In the genomic region with DNA sequence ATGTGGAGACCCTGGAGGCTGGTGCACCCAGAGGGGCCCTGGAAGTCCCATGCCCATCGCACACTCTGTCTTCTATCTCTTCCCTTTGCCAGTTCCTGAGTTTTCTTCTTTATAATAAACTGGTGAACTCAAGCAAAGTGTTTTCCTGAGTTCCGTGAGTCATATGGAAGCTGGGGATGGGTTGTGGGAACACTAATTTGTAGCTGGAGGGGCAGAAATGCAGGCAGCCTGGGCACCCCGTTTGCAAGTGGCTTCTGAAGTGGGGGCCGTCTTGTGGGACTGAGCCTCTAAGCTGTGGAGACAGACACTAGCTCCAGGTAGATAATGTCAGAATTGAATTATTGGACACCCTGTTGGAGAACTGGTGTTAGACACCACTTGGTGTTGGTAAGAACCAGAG, we compare ENCODE assay signal across 23 cellular contexts. TPM values are rescaled to one million over a fixed set of nuclear protein-coding genes. Genes with fewer than 3 reads are reported as not detected.
A peak's percentile ranks its signal among the peaks of the same experiment; 100 is the strongest.
DNase-seq lines count a peak whose midpoint lies in the region; ATAC-seq, FAIRE-seq and TF ChIP-seq lines count a peak whose summit lies in the region.
"Had no signal": no experiment of that assay in that cellular context is flagged by ENCODE, and none has a peak within 500 bp of the region (broad histone marks: within the 10 kb centered on the region; RNA-seq: fewer than 3 reads in every experiment).

No MANE protein-coding gene starts in this region.

- no peaks in the 10 kb centered on the region for H3K9me3 Mint-ChIP-seq in HFFc6
- H3K9me3 Mint-ChIP-seq in CD8-positive, alpha-beta memory T cell = peaks cover 0 to 4% (median 0%) of the 10 kb centered on the region in 5 donors
- H3K9me3 Mint-ChIP-seq in stimulated activated naive CD8-positive, alpha-beta T cell treated with anti-CD3 and anti-CD28 coated beads, Interleukin-15, amount 100 ng/mL, for 72 hours = no peaks in the 10 kb centered on the region
- H3K9me3 Mint-ChIP-seq: central memory CD8-positive, alpha-beta T cell had no signal

- H3K9me3 ChIP-seq in A549 = no peaks in the 10 kb centered on the region
- H3K9me3 ChIP-seq in CD8-positive, alpha-beta memory T cell (ENCODE audit: low read length) = no peaks in the 10 kb centered on the region
- H3K9me3 ChIP-seq in uterus = no peaks in the 10 kb centered on the region
- H3K9me3 ChIP-seq: esophagus muscularis mucosa, psoas muscle, SJCRH30 had no signal

- CTCF ChIA-PET in A549 (lab: Yijun Ruan, JAX) = interaction anchor here (0.8 to 1.8 kb wide), 5 partner anchors 33 to 1233 kb away, joined by 3 read pairs; partner anchors contain the start of gene FAM50B
- CTCF ChIA-PET in CD8-positive, alpha-beta memory T cell (lab: Charles Lee) = no interaction called here

- no peaks in the 10 kb centered on the region for H3K36me3 Mint-ChIP-seq in HFFc6 (ENCODE audit: low read depth)
- H3K36me3 Mint-ChIP-seq in CD8-positive, alpha-beta memory T cell = no peaks in the 10 kb centered on the region
- H3K36me3 Mint-ChIP-seq: neural progenitor cell had no signal

- H3K27ac Mint-ChIP-seq in HFFc6 = peak overlapping the region; percentile 92
- no peak overlapping the region for H3K27ac Mint-ChIP-seq in CD8-positive, alpha-beta memory T cell
- no peak overlapping the region for H3K27ac Mint-ChIP-seq in stimulated activated naive CD8-positive, alpha-beta T cell treated with anti-CD3 and anti-CD28 coated beads, Interleukin-15, amount 100 ng/mL, for 72 hours
- H3K27ac Mint-ChIP-seq: neural progenitor cell had no signal

- in situ Hi-C loops in astrocyte of the spinal cord (cut with HindIII; ENCODE audit: low sequenced_read_pairs) = no loop called here

- intact Hi-C loops in uterus (cut with DNase I; ENCODE audit: low total_unique reads) = no loop called here

- H3K4me1 ChIP-seq in A549 = peaks cover 36% of the 10 kb centered on the region
- H3K4me1 ChIP-seq in CD8-positive, alpha-beta memory T cell (ENCODE audit: insufficient read depth, low read length) = no peaks in the 10 kb centered on the region
- H3K4me1 ChIP-seq in uterus = peaks cover 0 to 3% of the 10 kb centered on the region in 2 donors
- H3K4me1 ChIP-seq: SJCRH30 had no signal

- DNase-seq in A549 (ENCODE audit: low read depth in 1 of 2, low spot score in 1 of 2) (no peak), HFFc6 (peak; percentile 36), astrocyte of the spinal cord (ENCODE audit: low read depth, low spot score) (peak; percentile 12), kidney tubule cell (ENCODE audit: low spot score) (peak; percentile 33), SKM-1 treated with dmso at 0.1 percent for 144 hours (lab: John Stamatoyannopoulos, UW; ENCODE audit: unreplicated experiment) (no peak), uterus (no peak)
- no peak for DNase-seq in CD8-positive, alpha-beta memory T cell
- DNase-seq in stimulated activated naive CD8-positive, alpha-beta T cell treated with anti-CD3 and anti-CD28 coated beads, Interleukin-15, amount 100 ng/mL, for 72 hours = no peak
- DNase-seq: activated gamma-delta T cell; C1 segment of cervical spinal cord; glutamatergic neuron; left ventricle myocardium superior; NCI-H1092; NCI-H2029 treated with DMSO at 0.1 percent for 48 hours; SJCRH30; stimulated activated CD4-positive, alpha-beta T cell treated with anti-CD3 and anti-CD28 coated beads, Interleukin-4, amount 100 ng/mL, for 4 hours had no signal

- ATAC-seq in A549 = no peak
- ATAC-seq in stimulated activated naive CD8-positive, alpha-beta T cell treated with anti-CD3 and anti-CD28 coated beads, Interleukin-15, amount 100 ng/mL, for 72 hours = no peak
- ATAC-seq: GM12878, left ventricle myocardium superior, psoas muscle had no signal

- no peak for FAIRE-seq in A549 (lab: Jason Lieb, UNC)
- FAIRE-seq: GM12878 had no signal

- no peak overlapping the region for H3K4me3 ChIP-seq in A549
- H3K4me3 ChIP-seq in astrocyte of the spinal cord (ENCODE audit: low read depth, low read length) = no peak overlapping the region
- no peak overlapping the region for H3K4me3 ChIP-seq in CD8-positive, alpha-beta memory T cell (ENCODE audit: low read length)
- H3K4me3 ChIP-seq in uterus = no peak overlapping the region
- H3K4me3 ChIP-seq: esophagus muscularis mucosa, GM12878, neural progenitor cell, psoas muscle, SJCRH30 had no signal

- POLR2A ChIA-PET in A549 (lab: Yijun Ruan, JAX) = no interaction called here
- POLR2A ChIA-PET in CD8-positive, alpha-beta memory T cell (lab: Charles Lee) = no interaction called here

- peak overlapping the region; percentile 63; the same call in 1 of the 2 replicates for H3K4me3 Mint-ChIP-seq in HFFc6
- no peak overlapping the region for H3K4me3 Mint-ChIP-seq in CD8-positive, alpha-beta memory T cell
- H3K4me3 Mint-ChIP-seq in stimulated activated naive CD8-positive, alpha-beta T cell treated with anti-CD3 and anti-CD28 coated beads, Interleukin-15, amount 100 ng/mL, for 72 hours = no peak overlapping the region
- H3K4me3 Mint-ChIP-seq: central memory CD8-positive, alpha-beta T cell had no signal

- 57% methylated on average over 4 of the region's 4 CpGs for WGBS in A549 (ENCODE audit: missing lambda C conversion rate)

- H3K27ac ChIP-seq in A549 = peak overlapping the region; percentile 61 to 78
- no peak overlapping the region for H3K27ac ChIP-seq in CD8-positive, alpha-beta memory T cell (ENCODE audit: low read depth, low read length)
- H3K27ac ChIP-seq in uterus = no peak overlapping the region
- H3K27ac ChIP-seq: esophagus muscularis mucosa, KMS-11, neural progenitor cell, psoas muscle, SJCRH30 had no signal

- no peaks in the 10 kb centered on the region for H3K27me3 ChIP-seq in CD8-positive, alpha-beta memory T cell (ENCODE audit: insufficient read depth, low read length, poor library complexity, severe bottlenecking)
- H3K27me3 ChIP-seq in uterus = no peaks in the 10 kb centered on the region
- H3K27me3 ChIP-seq: esophagus muscularis mucosa, SJCRH30 had no signal

- H3K4me2 ChIP-seq in A549 = peak overlapping the region; percentile 65
- H3K4me2 ChIP-seq: KMS-11, neural progenitor cell had no signal

- no peaks in the 10 kb centered on the region for H3K36me3 ChIP-seq in CD8-positive, alpha-beta memory T cell (ENCODE audit: insufficient read depth, low read length)
- H3K36me3 ChIP-seq in uterus = no peaks in the 10 kb centered on the region
- H3K36me3 ChIP-seq: esophagus muscularis mucosa, neural progenitor cell, SJCRH30 had no signal

- TF ChIP-seq RAD21 in A549 (conservative IDR thresholded peaks at IDR 0.05 in 1 of 2, IDR thresholded peaks at IDR 0.05 in 1 of 2) = no peak

- no peak for TF ChIP-seq EP300 in A549 (IDR thresholded peaks at IDR 0.05)

- H3K4me1 Mint-ChIP-seq in HFFc6 (ENCODE audit: low read depth) = peaks cover 44% of the 10 kb centered on the region
- H3K4me1 Mint-ChIP-seq in CD8-positive, alpha-beta memory T cell = peaks cover 0 to 11% (median 2%) of the 10 kb centered on the region in 3 donors
- H3K4me1 Mint-ChIP-seq in stimulated activated naive CD8-positive, alpha-beta T cell treated with anti-CD3 and anti-CD28 coated beads, Interleukin-15, amount 100 ng/mL, for 72 hours = peaks cover 6% of the 10 kb centered on the region
- H3K4me1 Mint-ChIP-seq: central memory CD8-positive, alpha-beta T cell had no signal

- no peak for TF ChIP-seq CTCF in A549 (IDR thresholded peaks at IDR 0.05)
- no peak; the same call in 1 of the 2 replicates for TF ChIP-seq CTCF in HFFc6 (IDR thresholded peaks at IDR 0.05)
- no peak for TF ChIP-seq CTCF in astrocyte of the spinal cord (IDR thresholded peaks at IDR 0.05; ENCODE audit: low read depth, low read length)
- no peak for TF ChIP-seq CTCF in uterus (IDR thresholded peaks at IDR 0.05)

- H3K27me3 Mint-ChIP-seq in HFFc6 (ENCODE audit: insufficient read depth) = peaks cover 2% of the 10 kb centered on the region
- peaks cover 17 to 41% of the 10 kb centered on the region in 2 donors for H3K27me3 Mint-ChIP-seq in CD8-positive, alpha-beta memory T cell
- H3K27me3 Mint-ChIP-seq in stimulated activated naive CD8-positive, alpha-beta T cell treated with anti-CD3 and anti-CD28 coated beads, Interleukin-15, amount 100 ng/mL, for 72 hours = peaks cover 54% of the 10 kb centered on the region

- TF ChIP-seq POLR2A in A549 (IDR thresholded peaks at IDR 0.05; ENCODE audit: low read length) = no peak
- TF ChIP-seq POLR2A in uterus (IDR thresholded peaks at IDR 0.05) = no peak

TF ChIP-seq in A549, 52 proteins besides CTCF, POLR2A, EP300 and RAD21 (continues in another document):
- no peak for TF ChIP-seq NFE2L2 (conservative IDR thresholded peaks at IDR 0.05; ENCODE audit: low read length)
- TF ChIP-seq, protein P1, sequence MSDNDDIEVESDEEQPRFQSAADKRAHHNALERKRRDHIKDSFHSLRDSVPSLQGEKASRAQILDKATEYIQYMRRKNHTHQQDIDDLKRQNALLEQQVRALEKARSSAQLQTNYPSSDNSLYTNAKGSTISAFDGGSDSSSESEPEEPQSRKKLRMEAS (IDR thresholded peaks at IDR 0.05) = no peak
- TF ChIP-seq JUN (IDR thresholded peaks at IDR 0.05) = no peak
- TF ChIP-seq BHLHE40 (IDR thresholded peaks at IDR 0.05; ENCODE audit: low read depth, low read length) = no peak
- no peak for TF ChIP-seq PBX3 (IDR thresholded peaks at IDR 0.05)
- no peak for TF ChIP-seq HOXB5 (CRISPR knock-in tag; IDR thresholded peaks at IDR 0.05)
- no peak for TF ChIP-seq RCOR1 (IDR thresholded peaks at IDR 0.05; ENCODE audit: low read depth, low read length)
- no peak for TF ChIP-seq EHMT2 (IDR thresholded peaks at IDR 0.05; ENCODE audit: low read depth)
- no peak for TF ChIP-seq KDM1A (IDR thresholded peaks at IDR 0.05; ENCODE audit: low read depth)
- no peak for TF ChIP-seq HEYL (CRISPR knock-in tag; IDR thresholded peaks at IDR 0.05)
- TF ChIP-seq MAFK (IDR thresholded peaks at IDR 0.05; ENCODE audit: partially characterized antibody) = no peak

RNA-seq across cellular contexts. Expression of gene PPP1R3G, which starts 3.2 kb away (rescaled TPM):
- polyA plus RNA-seq in A549 (2011; rRNA removed) (0.21 and 0.33 TPM in 2 replicates), A549 (2017; fragmentation: RNase III; extraction: RNeasy Plus Mini Kit Qiagen cat#74134 plus additional on column Dnase treatment) (0.49 to 0.76 TPM (median 0.72 TPM) in 3 replicates)
- polyA plus RNA-seq in A549 (2012; cell fraction: cytosol; rRNA removed) = 0.13 and 0.23 TPM in 2 replicates
- 0.15 and 0.17 TPM in 2 replicates for polyA plus RNA-seq in A549 (2012; cell fraction: nucleus; rRNA removed)
- 0.12 and 0.24 TPM in 2 replicates for polyA minus RNA-seq in A549 (2011; rRNA and poly(A)+ RNA removed)
- total RNA-seq in HFFc6 (2021; fragmentation: NEBNext Ultra II Directional; extraction: Animal tissue kit (Norgen Biotek cat#: 25700)) = 1 to 10 TPM in 4 of 6 experiments, under 1 TPM in 2; 0.55 to 1.6 (median 1.4) TPM
- total RNA-seq in CD8-positive, alpha-beta memory T cell = not detected
- polyA plus RNA-seq in CD8-positive, alpha-beta memory T cell = not detected
- total RNA-seq in uterus = 1 to 10 TPM in 3 of 4 donors, under 1 TPM in 1; 0.26 to 6.0 (median 2.8) TPM
- total RNA-seq: T-helper 1 cell treated with Interleukin-12 subunit alpha and Interleukin-12 subunit beta and Interleukin-4 antibody, amounts not matched to agents 30 ng/mL and 1 ng/mL, for 36 hours had no signal

Comparison
In these comparisons a context has a peak if more than half of its experiments do, and no peak if none do; other contexts are left out.
1. DNase-seq: peak in HFFc6 (single experiment), astrocyte of the spinal cord (single experiment) and kidney tubule cell (single experiment); none in A549 (0 of 2), CD8-positive, alpha-beta memory T cell (0 of 5), SKM-1 treated with dmso at 0.1 percent for 144 hours (single experiment), stimulated activated naive CD8-positive, alpha-beta T cell treated with anti-CD3 and anti-CD28 coated beads, Interleukin-15, amount 100 ng/mL, for 72 hours (0 of 2) and uterus (0 of 2).
2. H3K27ac ChIP-seq: peak in A549 (2 of 2); none in CD8-positive, alpha-beta memory T cell (single experiment) and uterus (0 of 2).